1 cellular context compared by ENCODE assay signal in genomic region chr2:174590346-174590745, GRCh38.
TF ChIP-seq lines count a peak whose summit lies in the region.

No MANE protein-coding gene starts in this region.

TF ChIP-seq in IMR-90, 13 proteins besides CTCF, POLR2A, EP300 and RAD21:
- TF ChIP-seq MAZ (IDR thresholded peaks at IDR 0.05; ENCODE audit: borderline replicate concordance, low read depth, low read length) = no peak
- TF ChIP-seq NFE2L2 (IDR thresholded peaks at IDR 0.05; ENCODE audit: low read depth, low read length) = no peak
- TF ChIP-seq BHLHE40 (IDR thresholded peaks at IDR 0.05; ENCODE audit: low read depth, low read length) = no peak
- no peak for TF ChIP-seq RCOR1 (IDR thresholded peaks at IDR 0.05; ENCODE audit: insufficient replicate concordance, low read length)
- TF ChIP-seq FOS (IDR thresholded peaks at IDR 0.05; ENCODE audit: low read depth, low read length) = no peak
- no peak for TF ChIP-seq CEBPB (IDR thresholded peaks at IDR 0.05; ENCODE audit: low read depth, low read length)
- TF ChIP-seq CHD1 (IDR thresholded peaks at IDR 0.05; ENCODE audit: low read depth, low read length) = no peak
- TF ChIP-seq RFX5 (IDR thresholded peaks at IDR 0.05; ENCODE audit: low read depth, low read length) = no peak
- TF ChIP-seq ELK1 (IDR thresholded peaks at IDR 0.05; ENCODE audit: borderline replicate concordance, low read depth, low read length) = no peak
- TF ChIP-seq USF2 (IDR thresholded peaks at IDR 0.05; ENCODE audit: low read depth, low read length) = no peak
